Comparison of ENCODE assay signal across 8 cellular contexts in genomic region chr19:46748325-46749109, GRCh38. TPM values are rescaled to one million over a fixed set of nuclear protein-coding genes. Genes with fewer than 3 reads are reported as not detected.
A peak's percentile ranks its signal among the peaks of the same experiment; 100 is the strongest.
DNase-seq lines count a peak whose midpoint lies in the region; ATAC-seq and TF ChIP-seq lines count a peak whose summit lies in the region.
"Had no signal": no experiment of that assay in that cellular context is flagged by ENCODE, and none has a peak within 500 bp of the region (broad histone marks: within the 10 kb centered on the region; RNA-seq: fewer than 3 reads in every experiment).

No MANE protein-coding gene starts in this region.

- peaks cover 4% of the 10 kb centered on the region for H4K20me1 ChIP-seq in neural cell (ENCODE audit: insufficient read depth)

- H2AFZ ChIP-seq in neural cell (ENCODE audit: low read depth, low read length): no peak overlapping the region

- TF ChIP-seq CTCF in GM13977 (IDR thresholded peaks at IDR 0.05; ENCODE audit: extremely low read depth, insufficient read depth, missing control alignments) (peak; percentile 79), neural cell (IDR thresholded peaks at IDR 0.05; ENCODE audit: poor library complexity, severe bottlenecking) (no peak), tibial artery (IDR thresholded peaks at IDR 0.05) (peak; percentile 64 to 73)

- peaks cover 29% of the 10 kb centered on the region for H3K36me3 Mint-ChIP-seq in effector memory CD8-positive, alpha-beta T cell (ENCODE audit: insufficient read depth)

- peak overlapping the region; percentile 99 for H3K9ac ChIP-seq in neural cell (ENCODE audit: low read length)

- no peak for TF ChIP-seq RAD21 in neural cell (conservative IDR thresholded peaks at IDR 0.05)

- H3K4me3 ChIP-seq in neural cell (ENCODE audit: low read length) (peak overlapping the region; percentile 82), tibial artery (no peak overlapping the region)

- no peaks in the 10 kb centered on the region for H3K9me3 Mint-ChIP-seq in effector memory CD8-positive, alpha-beta T cell

- no peak for TF ChIP-seq EP300 in neural cell (conservative IDR thresholded peaks at IDR 0.05; ENCODE audit: poor library complexity, severe bottlenecking)

- H3K27me3 ChIP-seq in neural cell (ENCODE audit: insufficient read depth, low read depth, low read length) (no peaks in the 10 kb centered on the region), tibial artery (no peaks in the 10 kb centered on the region)

- no peaks in the 10 kb centered on the region for H3K9me3 ChIP-seq in neural cell (ENCODE audit: low read length)
- H3K9me3 ChIP-seq in tibial artery: no peaks in the 10 kb centered on the region

- H3K27ac ChIP-seq in neural cell (ENCODE audit: low read length) (peak overlapping the region; percentile 98), tibial artery (no peak overlapping the region)
- H3K27ac ChIP-seq: epithelial cell of prostate had no signal

- peaks cover 0 to 32% (median 25%) of the 10 kb centered on the region in 4 donors for H3K4me1 ChIP-seq in tibial artery

- no peaks in the 10 kb centered on the region for H3F3A ChIP-seq in neural cell (ENCODE audit: insufficient read depth, low read length, poor library complexity, severe bottlenecking)

- no peaks in the 10 kb centered on the region for H3K27me3 Mint-ChIP-seq in effector memory CD8-positive, alpha-beta T cell

- H3K36me3 ChIP-seq in neural cell (ENCODE audit: insufficient read depth, low read length) (no peaks in the 10 kb centered on the region), tibial artery (peaks cover 0 to 19% (median 13%) of the 10 kb centered on the region in 3 donors)

- ATAC-seq in effector memory CD8-positive, alpha-beta T cell (replicated peaks): peak; percentile 12

- peaks cover 28% of the 10 kb centered on the region for H3K79me2 ChIP-seq in neural cell (replicated peaks; ENCODE audit: insufficient read depth, low read length)

- peak overlapping the region; percentile 92 to 96 for H3K27ac Mint-ChIP-seq in effector memory CD8-positive, alpha-beta T cell

- H3K4me3 Mint-ChIP-seq in effector memory CD8-positive, alpha-beta T cell: peak overlapping the region; percentile 54 to 88

- peaks cover 26 to 34% of the 10 kb centered on the region in 2 donors for H3K4me1 Mint-ChIP-seq in effector memory CD8-positive, alpha-beta T cell (ENCODE audit: low read depth in 2 of 2)

- DNase-seq in GM13977 (ENCODE audit: low spot score): no peak
- DNase-seq in NCI-H526 treated with DMSO at 0.1 percent for 48 hours (lab: John Stamatoyannopoulos, UW): peak; percentile 25
- peak; percentile 45 to 71 for DNase-seq in activated CD8-positive, alpha-beta memory T cell treated with anti-CD3 and anti-CD28 coated beads for 1 hour (ENCODE audit: extremely low read depth in 1 of 2, low read depth in 1 of 2)
- DNase-seq in effector memory CD8-positive, alpha-beta T cell: peak; percentile 72 to 78 (median 72)
- DNase-seq in tibial artery: peak in 1 of 2 donors; percentile 78
- DNase-seq in DMS153 (lab: John Stamatoyannopoulos, UW): no peak

- intact Hi-C loops in tibial artery (cut with DNase I; ENCODE audit: low total_unique reads): no loop called here

- no peak overlapping the region for H3K4me2 ChIP-seq in neural cell (ENCODE audit: low read length)

- no peaks in the 10 kb centered on the region for H3K9me2 ChIP-seq in neural cell (ENCODE audit: insufficient read depth, low read length)

- in situ Hi-C loops in GM13977 (cut with MboI; ENCODE audit: low pct_unique_long_range_greater_than_20kb, low sequenced_read_pairs, unreplicated experiment): no loop called here

TF ChIP-seq in neural cell, 6 proteins besides CTCF, POLR2A, EP300 and RAD21:
- TF ChIP-seq TAF1 (IDR thresholded peaks at IDR 0.05; ENCODE audit: low read depth) (no peak), EZH2 (IDR thresholded peaks at IDR 0.05; ENCODE audit: borderline replicate concordance, insufficient read depth, low read length, poor library complexity, severe bottlenecking) (no peak), MXI1 (conservative IDR thresholded peaks at IDR 0.05; ENCODE audit: poor library complexity, severe bottlenecking) (no peak), POLR2AphosphoS5 (IDR thresholded peaks at IDR 0.05) (no peak), REST (IDR thresholded peaks at IDR 0.05; ENCODE audit: borderline replicate concordance) (no peak), SMC3 (conservative IDR thresholded peaks at IDR 0.05; ENCODE audit: poor library complexity) (no peak)

RNA-seq across cellular contexts. Expression of gene STRN4, which starts 2.3 kb away (rescaled TPM):
- polyA plus RNA-seq in neural cell: 153 and 203 TPM in 2 replicates
- 192 and 223 TPM in 2 replicates for polyA minus RNA-seq in neural cell

RNA-seq across cellular contexts. Expression of gene FKRP, which starts 2.7 kb away (rescaled TPM):
- 27.8 and 46.0 TPM in 2 replicates for polyA plus RNA-seq in neural cell
- 37.7 and 55.0 TPM in 2 replicates for polyA minus RNA-seq in neural cell

RNA-seq across cellular contexts. Expression of gene PRKD2, which starts 31.6 kb away (rescaled TPM):
- polyA plus RNA-seq in neural cell: 8.0 and 15.9 TPM in 2 replicates
- polyA minus RNA-seq in neural cell: 3.2 and 5.8 TPM in 2 replicates

RNA-seq across cellular contexts. Expression of gene SLC1A5, which starts 39.9 kb away (rescaled TPM):
- 1.1 and 1.8 TPM in 2 replicates for polyA plus RNA-seq in neural cell
- 0.97 and 1.3 TPM in 2 replicates for polyA minus RNA-seq in neural cell

Comparison
In these comparisons a context has a peak if more than half of its experiments do, and no peak if none do; other contexts are left out.
1. DNase-seq: peak in NCI-H526 treated with DMSO at 0.1 percent for 48 hours (single experiment), activated CD8-positive, alpha-beta memory T cell treated with anti-CD3 and anti-CD28 coated beads for 1 hour (2 of 2) and effector memory CD8-positive, alpha-beta T cell (3 of 3); none in GM13977 (single experiment) and DMS153 (single experiment).